7 cellular contexts compared by ENCODE assay signal in genomic region chr15:40440300-40441011, GRCh38. TPM values are rescaled to one million over a fixed set of nuclear protein-coding genes. Genes with fewer than 3 reads are reported as not detected.
DNase-seq lines count a peak whose midpoint lies in the region; ATAC-seq and TF ChIP-seq lines count a peak whose summit lies in the region.

Gene BAHD1 (plus strand): TSS chr15:40440953. CDS start chr15:40458465, 17,512 bp downstream.

- H3K4me2 ChIP-seq in hepatocyte, result peak within 1 kb of the TSS; percentile 92

- peak within 1 kb of the TSS; percentile 89 for H3K27ac ChIP-seq in hepatocyte

- peak; percentile 31 for TF ChIP-seq POLR2A in GM18505 (IDR thresholded peaks at IDR 0.05; ENCODE audit: borderline replicate concordance, extremely low read depth, insufficient read depth, insufficient read length)

- H4K20me1 ChIP-seq in hepatocyte (ENCODE audit: insufficient read depth, poor library complexity, severe bottlenecking), result peaks cover 34% of the 10 kb centered on the region

- peaks cover 56% of the 10 kb centered on the region for H3K4me1 ChIP-seq in hepatocyte (ENCODE audit: insufficient read depth)

- peaks cover 36% of the 10 kb centered on the region for H3K79me2 ChIP-seq in hepatocyte

- TF ChIP-seq CTCF in astrocyte of the cerebellum (IDR thresholded peaks at IDR 0.05; ENCODE audit: low read depth, low read length, missing control alignments) (no peak), hepatocyte (IDR thresholded peaks at IDR 0.05; ENCODE audit: poor library complexity) (no peak)

- H3K36me3 ChIP-seq in hepatocyte (replicated peaks; ENCODE audit: insufficient read depth, low read depth), result no peaks in the 10 kb centered on the region

- ATAC-seq in GM18505 (IDR thresholded peaks at IDR 0.05; ENCODE audit: unreplicated experiment) (peak; percentile 79), HG02973 (IDR thresholded peaks at IDR 0.05; ENCODE audit: unreplicated experiment) (peak; percentile 88)

- 0% methylated on average over 12 of the region's 54 CpGs for WGBS in hepatocyte (ENCODE audit: low lambda C conversion rate, missing lambda C conversion rate)

- in situ Hi-C loops in astrocyte of the cerebellum (cut with HindIII; ENCODE audit: low sequenced_read_pairs), result no loop called here

- no peaks in the 10 kb centered on the region for H3K9me3 ChIP-seq in hepatocyte (ENCODE audit: low read depth)

- H3K4me3 ChIP-seq in astrocyte of the cerebellum (ENCODE audit: low read depth, low read length) (peak within 1 kb of the TSS; percentile 62), hepatocyte (peak within 1 kb of the TSS; percentile 94)

- H2AFZ ChIP-seq in hepatocyte, result peak within 1 kb of the TSS; percentile 70

- no peaks in the 10 kb centered on the region for H3K9me2 ChIP-seq in hepatocyte (replicated peaks; ENCODE audit: insufficient read depth)

- DNase-seq in NCI-H2029 (lab: John Stamatoyannopoulos, UW), result peak; percentile 85
- DNase-seq in T-helper 22 cell (ENCODE audit: low read depth), result peak; percentile 89
- DNase-seq in astrocyte of the cerebellum (ENCODE audit: low read depth), result peak; percentile 81
- DNase-seq in hepatocyte (ENCODE audit: low spot score), result peak; percentile 98
- DNase-seq in retina, result peak; percentile 87

- H3K27me3 ChIP-seq in hepatocyte, result peaks cover 25% of the 10 kb centered on the region

RNA-seq across cellular contexts. Expression of gene BAHD1, which starts in this region (rescaled TPM):
- 10.6 and 17.2 TPM in 2 replicates for total RNA-seq in hepatocyte
- polyA plus RNA-seq in hepatocyte, result 12.3 and 13.9 TPM in 2 replicates

Comparison
In these comparisons a context has a peak if more than half of its experiments do, and no peak if none do; other contexts are left out.
1. Peak in every context shown above with its lines: DNase-seq, ATAC-seq, H3K4me3 ChIP-seq and H3K27ac ChIP-seq.